ENCODE assay signal across 1 cellular context in genomic region chr9:122372856-122373845, GRCh38.
TF ChIP-seq lines count a peak whose summit lies in the region.

No MANE protein-coding gene starts in this region.

TF ChIP-seq in H1, 55 proteins besides CTCF, POLR2A, EP300 and RAD21:
- TF ChIP-seq EGR1 (IDR thresholded peaks at IDR 0.05; ENCODE audit: borderline replicate concordance, low read depth, low read length) (peak; percentile 65; the same call in 1 of the 2 replicates), CBX8 (IDR thresholded peaks at IDR 0.05; ENCODE audit: borderline replicate concordance, low read depth, low read length) (no peak)
